Comparison of ENCODE assay signal across 1 cellular context in genomic region chr11:18230859-18231258, GRCh38.
A peak's percentile ranks its signal among the peaks of the same experiment; 100 is the strongest.
TF ChIP-seq lines count a peak whose summit lies in the region.

No MANE protein-coding gene starts in this region.

TF ChIP-seq in HepG2, 621 proteins besides CTCF, POLR2A, EP300 and RAD21 (continues in another document):
- 0 out of 2 replicates have a peak, but pooled peaks have one; percentile 19 for TF ChIP-seq POLR2AphosphoS5 (IDR thresholded peaks at IDR 0.05; ENCODE audit: low read depth, low read length)
- peak; percentile 74 for TF ChIP-seq PAXIP1 (CRISPR knock-in tag; conservative IDR thresholded peaks at IDR 0.05)
- TF ChIP-seq HNF4A (CRISPR knock-in tag; IDR thresholded peaks at IDR 0.05): peak; percentile 45; the same call in 1 of the 2 replicates
- 0 out of 2 replicates have a peak, but pooled peaks have one; percentile 21 for TF ChIP-seq IKZF5 (CRISPR knock-in tag; IDR thresholded peaks at IDR 0.05)
- peak; percentile 48; the same call in 1 of the 2 replicates for TF ChIP-seq ZMYM4 (CRISPR knock-in tag; IDR thresholded peaks at IDR 0.05)
- TF ChIP-seq ZNF543 (CRISPR knock-in tag; IDR thresholded peaks at IDR 0.05): no peak
- TF ChIP-seq DBP (CRISPR knock-in tag; IDR thresholded peaks at IDR 0.05; ENCODE audit: not compliant biosample characterization): no peak
- no peak for TF ChIP-seq MXD4 (CRISPR knock-in tag; IDR thresholded peaks at IDR 0.05)
- no peak for TF ChIP-seq KAT2B (IDR thresholded peaks at IDR 0.05; ENCODE audit: borderline replicate concordance, low read depth, low read length)
- TF ChIP-seq ZNF33A (CRISPR knock-in tag; IDR thresholded peaks at IDR 0.05; ENCODE audit: borderline replicate concordance): no peak
- peak; percentile 88; the same call in 1 of the 2 replicates for TF ChIP-seq PRDM4 (CRISPR knock-in tag; IDR thresholded peaks at IDR 0.05; ENCODE audit: borderline replicate concordance)
- TF ChIP-seq FOXA3 (CRISPR knock-in tag; IDR thresholded peaks at IDR 0.05): 0 out of 2 replicates have a peak, but pooled peaks have one; percentile 13
- TF ChIP-seq ZNF615 (CRISPR knock-in tag; IDR thresholded peaks at IDR 0.05; ENCODE audit: borderline replicate concordance): no peak
- TF ChIP-seq MLXIP (CRISPR knock-in tag; IDR thresholded peaks at IDR 0.05; ENCODE audit: borderline replicate concordance): no peak
- TF ChIP-seq ZFP36L2 (CRISPR knock-in tag; IDR thresholded peaks at IDR 0.05): no peak
- TF ChIP-seq NR2F1 (CRISPR knock-in tag; IDR thresholded peaks at IDR 0.05): no peak
- TF ChIP-seq FOXP4 (CRISPR knock-in tag; IDR thresholded peaks at IDR 0.05): peak; percentile 57
- 0 out of 2 replicates have a peak, but pooled peaks have one; percentile 37 for TF ChIP-seq HNF4G (IDR thresholded peaks at IDR 0.05; ENCODE audit: borderline replicate concordance, low read depth, low read length)
- no peak for TF ChIP-seq HNF4G (CRISPR knock-in tag; IDR thresholded peaks at IDR 0.05; ENCODE audit: borderline replicate concordance, low read depth)
- TF ChIP-seq MIXL1 (CRISPR knock-in tag; IDR thresholded peaks at IDR 0.05): no peak
- no peak for TF ChIP-seq ETV6 (CRISPR knock-in tag; conservative IDR thresholded peaks at IDR 0.05)
- TF ChIP-seq ARID5B (CRISPR knock-in tag; IDR thresholded peaks at IDR 0.05): peak; percentile 27; the same call in 1 of the 2 replicates
- no peak for TF ChIP-seq GRHL1 (CRISPR knock-in tag; conservative IDR thresholded peaks at IDR 0.05)
- TF ChIP-seq LCORL (IDR thresholded peaks at IDR 0.05): 0 out of 2 replicates have a peak, but pooled peaks have one; percentile 64
- peak; percentile 64; the same call in 1 of the 2 replicates for TF ChIP-seq LCORL (CRISPR knock-in tag; IDR thresholded peaks at IDR 0.05)
- no peak for TF ChIP-seq THAP7 (CRISPR knock-in tag; IDR thresholded peaks at IDR 0.05)
- TF ChIP-seq ATF7 (IDR thresholded peaks at IDR 0.05): no peak
- TF ChIP-seq ATF7 (CRISPR knock-in tag; IDR thresholded peaks at IDR 0.05): no peak
- peak; percentile 78 for TF ChIP-seq ZFX (CRISPR knock-in tag; IDR thresholded peaks at IDR 0.05; ENCODE audit: low read depth)
- TF ChIP-seq ZNF660 (CRISPR knock-in tag; IDR thresholded peaks at IDR 0.05; ENCODE audit: borderline replicate concordance, low read depth): no peak
- no peak for TF ChIP-seq PRMT3 (CRISPR knock-in tag; IDR thresholded peaks at IDR 0.05; ENCODE audit: borderline replicate concordance, low read depth)
